Comparison of ENCODE assay signal across 25 cellular contexts in genomic region chr4:150149381-150149780, GRCh38.
DNase-seq lines count a peak whose midpoint lies in the region; ATAC-seq and TF ChIP-seq lines count a peak whose summit lies in the region.
"Had no signal": no experiment of that assay in that cellular context is flagged by ENCODE, and none has a peak within 500 bp of the region (broad histone marks: within the 10 kb centered on the region; RNA-seq: fewer than 3 reads in every experiment).

No MANE protein-coding gene starts in this region.

- DNase-seq in right cardiac atrium (no peak), heart left ventricle (no peak), chondrocyte (ENCODE audit: low spot score) (no peak), midbrain (lab: John Stamatoyannopoulos, UW) (peak; percentile 56)
- DNase-seq in CD8-positive, alpha-beta memory T cell = no peak
- no peak for DNase-seq in activated naive CD4-positive, alpha-beta T cell treated with anti-CD3 and anti-CD28 coated beads, Interleukin-2, amount 50 U/mL, for 16 hours
- DNase-seq: activated CD8-positive, alpha-beta T cell treated with anti-CD3 and anti-CD28 coated beads for 36 hours; activated naive CD4-positive, alpha-beta T cell treated with anti-CD3 and anti-CD28 coated beads, Interleukin-2, amount 10 ng/mL, durations not matched to agents 7 days and 5 days; activated T-cell treated with anti-CD3 and anti-CD28 coated beads, Interleukin-2, amount 50 U/mL, for 24 hours; CD4-positive, alpha-beta memory T cell; erythroblast; H9; mammary epithelial cell; NCI-H2029; NCI-H510A; SHP77 treated with DMSO at 0.1 percent for 48 hours; transverse colon had no signal

- H3K9me3 ChIP-seq in right cardiac atrium (ENCODE audit: control insufficient read depth, low read length) = no peaks in the 10 kb centered on the region
- peaks cover 0 to 3% (median 0%) of the 10 kb centered on the region in 12 donors for H3K9me3 ChIP-seq in heart left ventricle
- no peaks in the 10 kb centered on the region for H3K9me3 ChIP-seq in CD8-positive, alpha-beta memory T cell (ENCODE audit: low read length)
- H3K9me3 ChIP-seq: A549, breast epithelium, transverse colon had no signal

- H3K27me3 ChIP-seq in right cardiac atrium (ENCODE audit: control insufficient read depth, insufficient read depth) = no peaks in the 10 kb centered on the region
- no peaks in the 10 kb centered on the region for H3K27me3 ChIP-seq in heart left ventricle
- no peaks in the 10 kb centered on the region for H3K27me3 ChIP-seq in CD8-positive, alpha-beta memory T cell (ENCODE audit: insufficient read depth, low read length, poor library complexity, severe bottlenecking)
- H3K27me3 ChIP-seq: breast epithelium, transverse colon had no signal

- H3K36me3 ChIP-seq in heart left ventricle = no peaks in the 10 kb centered on the region
- H3K36me3 ChIP-seq in CD8-positive, alpha-beta memory T cell (ENCODE audit: insufficient read depth, low read length) = no peaks in the 10 kb centered on the region
- H3K36me3 ChIP-seq: breast epithelium, transverse colon had no signal

- H3K4me3 Mint-ChIP-seq in chondrocyte (ENCODE audit: unreplicated experiment) = no peak overlapping the region
- no peak overlapping the region for H3K4me3 Mint-ChIP-seq in CD8-positive, alpha-beta memory T cell
- H3K4me3 Mint-ChIP-seq: activated CD8-positive, alpha-beta T cell treated with anti-CD3 and anti-CD28 coated beads for 36 hours; activated naive CD4-positive, alpha-beta T cell treated with anti-CD3 and anti-CD28 coated beads, Interleukin-2, amount 10 ng/mL, durations not matched to agents 7 days and 5 days; activated T-cell treated with anti-CD3 and anti-CD28 coated beads, Interleukin-2, amount 50 U/mL, for 24 hours; CD4-positive, alpha-beta memory T cell; H9; natural killer cell treated with Interleukin-12 subunit alpha and Interleukin-12 subunit beta and Interleukin-15 and Interleukin-18, amount 100 ng/mL, for 72 hours; stimulated activated memory B cell treated with anti-CD40 and anti-IgM and Interleukin-4, amounts not matched to agents 10 μg/mL and 1 μg/mL and 100 μg/mL, for 72 hours; T-helper 1 cell treated with Interleukin-12 subunit alpha and Interleukin-12 subunit beta and Interleukin-4 antibody, amounts not matched to agents 30 μg/mL and 1 μg/mL, for 36 hours had no signal

- H3K4me1 Mint-ChIP-seq in chondrocyte (ENCODE audit: low read depth) = peaks cover 48% of the 10 kb centered on the region
- no peaks in the 10 kb centered on the region for H3K4me1 Mint-ChIP-seq in CD8-positive, alpha-beta memory T cell
- H3K4me1 Mint-ChIP-seq: activated naive CD4-positive, alpha-beta T cell treated with anti-CD3 and anti-CD28 coated beads, Interleukin-2, amount 10 ng/mL, durations not matched to agents 7 days and 5 days; CD4-positive, alpha-beta memory T cell; stimulated activated memory B cell treated with anti-CD40 and anti-IgM and Interleukin-4, amounts not matched to agents 10 μg/mL and 1 μg/mL and 100 μg/mL, for 72 hours had no signal

- H3K4me3 ChIP-seq in right cardiac atrium (ENCODE audit: low read length) (no peak overlapping the region), heart left ventricle (no peak overlapping the region)
- no peak overlapping the region for H3K4me3 ChIP-seq in CD8-positive, alpha-beta memory T cell (ENCODE audit: low read length)
- H3K4me3 ChIP-seq: A549, breast epithelium, transverse colon had no signal

- TF ChIP-seq CTCF in heart left ventricle (IDR thresholded peaks at IDR 0.05) = no peak
- TF ChIP-seq CTCF in chondrocyte (IDR thresholded peaks at IDR 0.05) = no peak

- WGBS in right cardiac atrium = 50% methylated on average over 1 of the region's 1 CpG
- 39 to 69% (median 50%) methylated on average over 1 of the region's 1 CpG for WGBS in heart left ventricle, 4 donors

- TF ChIP-seq POLR2A in heart left ventricle (IDR thresholded peaks at IDR 0.05) = no peak

- H3K36me3 Mint-ChIP-seq in chondrocyte (ENCODE audit: low read depth) = no peaks in the 10 kb centered on the region
- H3K36me3 Mint-ChIP-seq in CD8-positive, alpha-beta memory T cell = no peaks in the 10 kb centered on the region
- H3K36me3 Mint-ChIP-seq: activated naive CD4-positive, alpha-beta T cell treated with anti-CD3 and anti-CD28 coated beads, Interleukin-2, amount 10 ng/mL, durations not matched to agents 7 days and 5 days; CD4-positive, alpha-beta memory T cell; natural killer cell treated with Interleukin-12 subunit alpha and Interleukin-12 subunit beta and Interleukin-15 and Interleukin-18, amount 100 ng/mL, for 72 hours; stimulated activated memory B cell treated with anti-CD40 and anti-IgM and Interleukin-4, amounts not matched to agents 10 μg/mL and 1 μg/mL and 100 μg/mL, for 72 hours had no signal

- H3K4me1 ChIP-seq in right cardiac atrium (ENCODE audit: control insufficient read depth, insufficient read depth, low read length) = peaks cover 2% of the 10 kb centered on the region
- H3K4me1 ChIP-seq in heart left ventricle = peaks cover 0 to 37% (median 13%) of the 10 kb centered on the region in 12 donors
- no peaks in the 10 kb centered on the region for H3K4me1 ChIP-seq in CD8-positive, alpha-beta memory T cell (ENCODE audit: insufficient read depth, low read length)
- H3K4me1 ChIP-seq: breast epithelium had no signal

- CTCF ChIA-PET in CD8-positive, alpha-beta memory T cell (lab: Charles Lee) = no interaction called here

- ATAC-seq in right cardiac atrium (peak; percentile 40 to 61), heart left ventricle (no peak), HG03175 (IDR thresholded peaks at IDR 0.05; ENCODE audit: unreplicated experiment) (no peak), HG03280 (IDR thresholded peaks at IDR 0.05; ENCODE audit: unreplicated experiment) (no peak)
- ATAC-seq: A549; activated CD8-positive, alpha-beta T cell treated with anti-CD3 and anti-CD28 coated beads for 36 hours; natural killer cell treated with Interleukin-12 subunit alpha and Interleukin-12 subunit beta and Interleukin-15 and Interleukin-18, amount 100 ng/mL, for 72 hours; stimulated activated memory B cell treated with anti-CD40 and anti-IgM and Interleukin-4, amounts not matched to agents 10 μg/mL and 1 μg/mL and 100 μg/mL, for 72 hours had no signal

- intact Hi-C loops in right cardiac atrium (cut with DNase I) (no loop called here), heart left ventricle (cut with DNase I) (no loop called here)

- H3K9me3 Mint-ChIP-seq in chondrocyte (ENCODE audit: low read depth) = no peaks in the 10 kb centered on the region
- no peaks in the 10 kb centered on the region for H3K9me3 Mint-ChIP-seq in CD8-positive, alpha-beta memory T cell
- H3K9me3 Mint-ChIP-seq: activated CD8-positive, alpha-beta T cell treated with anti-CD3 and anti-CD28 coated beads for 36 hours; activated naive CD4-positive, alpha-beta T cell treated with anti-CD3 and anti-CD28 coated beads, Interleukin-2, amount 10 ng/mL, durations not matched to agents 7 days and 5 days; activated T-cell treated with anti-CD3 and anti-CD28 coated beads, Interleukin-2, amount 50 U/mL, for 24 hours; natural killer cell treated with Interleukin-12 subunit alpha and Interleukin-12 subunit beta and Interleukin-15 and Interleukin-18, amount 100 ng/mL, for 72 hours; stimulated activated memory B cell treated with anti-CD40 and anti-IgM and Interleukin-4, amounts not matched to agents 10 μg/mL and 1 μg/mL and 100 μg/mL, for 72 hours; T-helper 1 cell treated with Interleukin-12 subunit alpha and Interleukin-12 subunit beta and Interleukin-4 antibody, amounts not matched to agents 30 μg/mL and 1 μg/mL, for 36 hours had no signal

- POLR2A ChIA-PET in CD8-positive, alpha-beta memory T cell (lab: Charles Lee) = no interaction called here

- peak overlapping the region; percentile 10 for H3K27ac Mint-ChIP-seq in chondrocyte (ENCODE audit: unreplicated experiment)
- no peak overlapping the region for H3K27ac Mint-ChIP-seq in CD8-positive, alpha-beta memory T cell
- H3K27ac Mint-ChIP-seq: activated CD8-positive, alpha-beta T cell treated with anti-CD3 and anti-CD28 coated beads for 36 hours; activated naive CD4-positive, alpha-beta T cell treated with anti-CD3 and anti-CD28 coated beads, Interleukin-2, amount 10 ng/mL, durations not matched to agents 7 days and 5 days; activated T-cell treated with anti-CD3 and anti-CD28 coated beads, Interleukin-2, amount 50 U/mL, for 24 hours; CD4-positive, alpha-beta memory T cell; H9; natural killer cell treated with Interleukin-12 subunit alpha and Interleukin-12 subunit beta and Interleukin-15 and Interleukin-18, amount 100 ng/mL, for 72 hours; stimulated activated memory B cell treated with anti-CD40 and anti-IgM and Interleukin-4, amounts not matched to agents 10 μg/mL and 1 μg/mL and 100 μg/mL, for 72 hours; T-helper 1 cell treated with Interleukin-12 subunit alpha and Interleukin-12 subunit beta and Interleukin-4 antibody, amounts not matched to agents 30 μg/mL and 1 μg/mL, for 36 hours had no signal

- H3K27ac ChIP-seq in right cardiac atrium (ENCODE audit: low read length) (no peak overlapping the region), heart left ventricle (peak overlapping the region in 1 of 12 donors; percentile 30)
- H3K27ac ChIP-seq in CD8-positive, alpha-beta memory T cell (ENCODE audit: low read depth, low read length) = no peak overlapping the region
- H3K27ac ChIP-seq: breast epithelium, transverse colon, VCaP had no signal

- no peaks in the 10 kb centered on the region for H3K27me3 Mint-ChIP-seq in chondrocyte (ENCODE audit: low read depth)
- peaks cover under 1 to 5% of the 10 kb centered on the region in 2 donors for H3K27me3 Mint-ChIP-seq in CD8-positive, alpha-beta memory T cell
- H3K27me3 Mint-ChIP-seq: natural killer cell treated with Interleukin-12 subunit alpha and Interleukin-12 subunit beta and Interleukin-15 and Interleukin-18, amount 100 ng/mL, for 72 hours; stimulated activated memory B cell treated with anti-CD40 and anti-IgM and Interleukin-4, amounts not matched to agents 10 μg/mL and 1 μg/mL and 100 μg/mL, for 72 hours had no signal

Comparison
In these comparisons a context has a peak if more than half of its experiments do, and no peak if none do; other contexts are left out.
1. ATAC-seq: peak in right cardiac atrium (2 of 2); none in heart left ventricle (0 of 4), HG03175 (single experiment) and HG03280 (single experiment).